In the genomic region with DNA sequence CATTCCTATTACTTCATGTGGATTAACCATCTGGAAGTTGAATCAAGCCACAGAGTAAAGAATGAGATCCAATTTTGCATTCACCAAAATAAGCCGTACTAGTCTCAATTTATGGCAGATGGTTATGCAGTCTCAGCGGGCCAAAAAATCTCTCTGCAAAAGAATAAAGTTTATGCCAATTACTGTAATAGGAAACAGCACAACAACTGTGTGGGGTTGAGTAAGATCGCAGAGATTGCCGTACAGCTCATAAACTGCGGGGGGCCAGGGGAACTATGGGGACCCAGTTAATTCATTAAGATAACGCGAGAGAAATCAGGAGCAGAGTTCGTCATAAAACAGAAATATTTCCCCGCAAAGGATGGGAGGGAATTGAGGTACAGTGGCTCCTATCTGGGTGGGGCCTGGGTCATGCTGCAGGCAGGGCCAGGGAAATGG, we compare ENCODE assay signal across 17 cellular contexts. TPM values are rescaled to one million over a fixed set of nuclear protein-coding genes. Genes with fewer than 3 reads are reported as not detected.
A peak's percentile ranks its signal among the peaks of the same experiment; 100 is the strongest.
DNase-seq lines count a peak whose midpoint lies in the region; TF ChIP-seq lines count a peak whose summit lies in the region.
"Had no signal": no experiment of that assay in that cellular context is flagged by ENCODE, and none has a peak within 500 bp of the region (broad histone marks: within the 10 kb centered on the region; RNA-seq: fewer than 3 reads in every experiment).

No MANE protein-coding gene starts in this region.

- WGBS in endodermal cell (ENCODE audit: insufficient coverage in 1 of 2, insufficient read length in 1 of 2), 2 experiments, result 93 to 94% methylated on average over 9 of the region's 9 CpGs
- WGBS in sigmoid colon, 2 donors, result 84 to 87% methylated on average over 9 of the region's 9 CpGs

- no peak overlapping the region for H2AFZ ChIP-seq in PC-9
- no peak overlapping the region for H2AFZ ChIP-seq in osteoblast (ENCODE audit: low read length)

- no TSS peak for BruUV-seq in PC-9 (replicated peaks; lab: Mats Ljungman, UMichigan)

- no peak for TF ChIP-seq EP300 in sigmoid colon (IDR thresholded peaks at IDR 0.05)

- intact Hi-C loops in sigmoid colon (cut with DNase I) (no loop called here), PC-9 (cut with micrococcal nuclease; ENCODE audit: unreplicated experiment) (no loop called here)

- POLR2A ChIA-PET in HEK293 (lab: Yijun Ruan, JAX), result no interaction called here
- POLR2A ChIA-PET in PC-9 (lab: Charles Lee; ENCODE audit: unreplicated experiment), result interaction anchor here (0.6 kb wide), 1 partner anchor 58 kb away, joined by 3 read pairs; no protein-coding TSS in a partner anchor

- peaks cover 2% of the 10 kb centered on the region for H3K27me3 Mint-ChIP-seq in endodermal cell (ENCODE audit: insufficient read depth)
- H3K27me3 Mint-ChIP-seq: activated naive CD8-positive, alpha-beta T cell treated with anti-CD3 and anti-CD28 coated beads, Interleukin-2, amount 10 ng/mL, durations not matched to agents 7 days and 5 days; stimulated activated naive CD8-positive, alpha-beta T cell treated with anti-CD3 and anti-CD28 coated beads, Interleukin-15, Interleukin-2, amounts not matched to agents 100 ng/mL and 50 ng/mL, for 24 hours had no signal

- H3K4me1 ChIP-seq in HEK293 (ENCODE audit: control insufficient read depth, insufficient read depth, low read length) (no peaks in the 10 kb centered on the region), endodermal cell (ENCODE audit: control insufficient read depth, insufficient read depth, low read length) (peaks cover 5% of the 10 kb centered on the region), sigmoid colon (peaks cover 0 to 23% (median 11%) of the 10 kb centered on the region in 4 donors), PC-9 (replicated peaks; ENCODE audit: insufficient read depth) (no peaks in the 10 kb centered on the region), osteoblast (ENCODE audit: insufficient read depth, low read length) (no peaks in the 10 kb centered on the region)
- H3K4me1 ChIP-seq: right lobe of liver had no signal

- H3K4me3 ChIP-seq in HEK293 (ENCODE audit: low read depth, low read length) (no peak overlapping the region), endodermal cell (ENCODE audit: low read length) (no peak overlapping the region), sigmoid colon (no peak overlapping the region), PC-9 (no peak overlapping the region), osteoblast (ENCODE audit: insufficient read depth, low read length) (no peak overlapping the region)
- H3K4me3 ChIP-seq: right lobe of liver had no signal

- peaks cover 4 to 28% of the 10 kb centered on the region in 2 experiments; a peak in 2 of 3 replicates for H3K36me3 ChIP-seq in HEK293 (ENCODE audit: control insufficient read depth in 2 of 2, insufficient read depth in 1 of 2, low read length in 2 of 2)
- peaks cover 9% of the 10 kb centered on the region for H3K36me3 ChIP-seq in endodermal cell (ENCODE audit: control insufficient read depth, insufficient read depth, low read length)
- peaks cover 0 to 20% (median 3%) of the 10 kb centered on the region in 4 donors for H3K36me3 ChIP-seq in sigmoid colon
- H3K36me3 ChIP-seq in PC-9 (ENCODE audit: low read depth), result no peaks in the 10 kb centered on the region
- peaks cover 7% of the 10 kb centered on the region for H3K36me3 ChIP-seq in osteoblast (ENCODE audit: insufficient read depth, low read length)
- H3K36me3 ChIP-seq: right lobe of liver, WERI-Rb-1 had no signal

- H3K27ac ChIP-seq in HEK293 (ENCODE audit: extremely low read depth, low read depth, low read length) (no peak overlapping the region), endodermal cell (ENCODE audit: low read depth, low read length) (peak overlapping the region; percentile 17), sigmoid colon (peak overlapping the region in 2 of 4 donors; percentile 0 to 40), PC-9 (no peak overlapping the region), osteoblast (ENCODE audit: low read depth, low read length) (no peak overlapping the region)
- H3K27ac ChIP-seq: 22Rv1, epithelial cell of prostate, right lobe of liver, WERI-Rb-1 had no signal

- no peaks in the 10 kb centered on the region for H3K9me2 ChIP-seq in PC-9 (ENCODE audit: insufficient read depth)

- peaks cover 3% of the 10 kb centered on the region; the same call in 1 of the 2 replicates for H4K20me1 ChIP-seq in PC-9 (ENCODE audit: insufficient read depth)
- H4K20me1 ChIP-seq in osteoblast (ENCODE audit: insufficient read depth, low read length), result no peaks in the 10 kb centered on the region

- H3K27me3 ChIP-seq in endodermal cell (ENCODE audit: control insufficient read depth, insufficient read depth, low read length, poor library complexity, severe bottlenecking) (no peaks in the 10 kb centered on the region), sigmoid colon (no peaks in the 10 kb centered on the region), PC-9 (ENCODE audit: insufficient read depth, low read depth) (no peaks in the 10 kb centered on the region), osteoblast (ENCODE audit: insufficient read depth, low read length) (no peaks in the 10 kb centered on the region)
- H3K27me3 ChIP-seq: right lobe of liver had no signal

- no peaks in the 10 kb centered on the region for H3F3A ChIP-seq in PC-9 (ENCODE audit: insufficient read depth, low read depth)

- TF ChIP-seq CTCF in HEK293 (tag by site-specific recombination; IDR thresholded peaks at IDR 0.05), result no peak
- no peak for TF ChIP-seq CTCF in endodermal cell (conservative IDR thresholded peaks at IDR 0.05)
- TF ChIP-seq CTCF in sigmoid colon (IDR thresholded peaks at IDR 0.05), result no peak
- no peak for TF ChIP-seq CTCF in PC-9 (conservative IDR thresholded peaks at IDR 0.05)
- no peak for TF ChIP-seq CTCF in osteoblast (IDR thresholded peaks at IDR 0.05; ENCODE audit: extremely low read depth, low read depth, low read length)

- no peak for TF ChIP-seq POLR2A in sigmoid colon (IDR thresholded peaks at IDR 0.05)

- no peak overlapping the region for H3K9ac ChIP-seq in endodermal cell (ENCODE audit: extremely low read depth, low read length, poor library complexity, severe bottlenecking)

- H3K36me3 Mint-ChIP-seq in endodermal cell (ENCODE audit: low read depth), result peaks cover 8% of the 10 kb centered on the region
- H3K36me3 Mint-ChIP-seq: natural killer cell had no signal

- CTCF ChIA-PET in HEK293 (lab: Yijun Ruan, JAX) (interaction anchor here (1.0 kb wide), 1 partner anchor 40 kb away, joined by 3 read pairs; no protein-coding TSS in a partner anchor), PC-9 (lab: Charles Lee) (no interaction called here)

- no peaks in the 10 kb centered on the region for H3K79me2 ChIP-seq in PC-9 (ENCODE audit: low read depth)
- no peaks in the 10 kb centered on the region for H3K79me2 ChIP-seq in osteoblast (ENCODE audit: insufficient read depth, low read length)

- no peak overlapping the region for H3K4me2 ChIP-seq in PC-9
- no peak overlapping the region for H3K4me2 ChIP-seq in osteoblast (ENCODE audit: insufficient read depth, low read length)

- peaks cover 14% of the 10 kb centered on the region for H3K4me1 Mint-ChIP-seq in endodermal cell

- no peaks in the 10 kb centered on the region for H3K9me3 ChIP-seq in HEK293 (ENCODE audit: control insufficient read depth, insufficient read depth, low read depth, low read length)
- peaks cover 3% of the 10 kb centered on the region for H3K9me3 ChIP-seq in endodermal cell (ENCODE audit: control insufficient read depth, low read length)
- no peaks in the 10 kb centered on the region for H3K9me3 ChIP-seq in sigmoid colon
- no peaks in the 10 kb centered on the region for H3K9me3 ChIP-seq in PC-9 (ENCODE audit: insufficient read depth, low read depth)
- no peaks in the 10 kb centered on the region for H3K9me3 ChIP-seq in osteoblast (ENCODE audit: low read depth, low read length)
- H3K9me3 ChIP-seq: right lobe of liver had no signal

- no peak overlapping the region for H3K4me3 Mint-ChIP-seq in endodermal cell
- H3K4me3 Mint-ChIP-seq: activated naive CD8-positive, alpha-beta T cell treated with anti-CD3 and anti-CD28 coated beads, Interleukin-2, amount 10 ng/mL, durations not matched to agents 7 days and 5 days; natural killer cell; stimulated activated naive CD8-positive, alpha-beta T cell treated with anti-CD3 and anti-CD28 coated beads, Interleukin-15, Interleukin-2, amounts not matched to agents 100 ng/mL and 50 ng/mL, for 24 hours had no signal

- H3K27ac Mint-ChIP-seq in endodermal cell, result no peak overlapping the region
- H3K27ac Mint-ChIP-seq: activated naive CD8-positive, alpha-beta T cell treated with anti-CD3 and anti-CD28 coated beads, Interleukin-2, amount 10 ng/mL, durations not matched to agents 7 days and 5 days; natural killer cell; stimulated activated naive CD8-positive, alpha-beta T cell treated with anti-CD3 and anti-CD28 coated beads, Interleukin-15, Interleukin-2, amounts not matched to agents 100 ng/mL and 50 ng/mL, for 24 hours had no signal

- DNase-seq in NCI-H2171 treated with DMSO at 0.1 percent for 48 hours (lab: John Stamatoyannopoulos, UW), result peak; percentile 59
- no peak for DNase-seq in NCI-H2171 (lab: John Stamatoyannopoulos, UW)
- DNase-seq in endodermal cell, result no peak
- DNase-seq in sigmoid colon, result peak; percentile 64
- DNase-seq in PC-9, result no peak
- DNase-seq in osteoblast (ENCODE audit: insufficient read length, low spot score, missing footprints), result no peak
- no peak for DNase-seq in NCI-H748 treated with DMSO at 0.1 percent for 48 hours (lab: John Stamatoyannopoulos, UW)
- DNase-seq: activated naive CD8-positive, alpha-beta T cell treated with anti-CD3 and anti-CD28 coated beads, Interleukin-2, amount 10 ng/mL, durations not matched to agents 7 days and 5 days; COR-L47; hypothalamus; natural killer cell; WERI-Rb-1 had no signal

- peaks cover 9% of the 10 kb centered on the region for H3K9me3 Mint-ChIP-seq in endodermal cell
- H3K9me3 Mint-ChIP-seq: activated naive CD8-positive, alpha-beta T cell treated with anti-CD3 and anti-CD28 coated beads, Interleukin-2, amount 10 ng/mL, durations not matched to agents 7 days and 5 days; natural killer cell; stimulated activated naive CD8-positive, alpha-beta T cell treated with anti-CD3 and anti-CD28 coated beads, Interleukin-15, Interleukin-2, amounts not matched to agents 100 ng/mL and 50 ng/mL, for 24 hours had no signal

TF ChIP-seq in HEK293, 187 proteins besides CTCF, POLR2A, EP300 and RAD21 (continues in another document):
- TF ChIP-seq ZNF548 (tag by site-specific recombination; IDR thresholded peaks at IDR 0.05), result no peak
- no peak for TF ChIP-seq ZXDB (tag by site-specific recombination; IDR thresholded peaks at IDR 0.05)
- no peak for TF ChIP-seq ZNF707 (tag by site-specific recombination; IDR thresholded peaks at IDR 0.05)
- peak; percentile 34; the same call in 1 of the 2 replicates for TF ChIP-seq ZNF76 (tag by site-specific recombination; IDR thresholded peaks at IDR 0.05; ENCODE audit: borderline replicate concordance, low read depth)
- peak; percentile 90 for TF ChIP-seq GLIS1 (tag by site-specific recombination; IDR thresholded peaks at IDR 0.05)

RNA-seq across cellular contexts. Expression of a gene that starts 41.5 kb away (rescaled TPM):
- total RNA-seq in endodermal cell, result 10 to 100 TPM in 1 of 2 donors, 1 to 10 TPM in 1; 4.4 to 17.8 TPM
- 41.5 TPM for polyA plus RNA-seq in endodermal cell (2013, experiment 1 of 2)
- 44.1 TPM for polyA plus RNA-seq in endodermal cell (2013, experiment 2 of 2)
- 10 to 100 TPM in 1 of 4 donors, 1 to 10 TPM in 3; 6.4 to 21.3 (median 7.5) TPM for total RNA-seq in sigmoid colon
- polyA plus RNA-seq in sigmoid colon, result 1 to 10 TPM in 1 of 3 donors, under 1 TPM in 2; under 0.01 to 1.2 (median 0.85) TPM
- 8.2 and 9.1 TPM in 2 replicates for total RNA-seq in PC-9 (2021)
- 4.7 and 6.2 TPM in 2 replicates for total RNA-seq in osteoblast

Comparison
In these comparisons a context has a peak if more than half of its experiments do, and no peak if none do; other contexts are left out.
1. DNase-seq: peak in NCI-H2171 treated with DMSO at 0.1 percent for 48 hours (single experiment) and sigmoid colon (single experiment); none in NCI-H2171 (single experiment), endodermal cell (single experiment), PC-9 (0 of 2), osteoblast (single experiment) and NCI-H748 treated with DMSO at 0.1 percent for 48 hours (single experiment).